Comparison of ENCODE assay signal across 2 cellular contexts in the genomic region with DNA sequence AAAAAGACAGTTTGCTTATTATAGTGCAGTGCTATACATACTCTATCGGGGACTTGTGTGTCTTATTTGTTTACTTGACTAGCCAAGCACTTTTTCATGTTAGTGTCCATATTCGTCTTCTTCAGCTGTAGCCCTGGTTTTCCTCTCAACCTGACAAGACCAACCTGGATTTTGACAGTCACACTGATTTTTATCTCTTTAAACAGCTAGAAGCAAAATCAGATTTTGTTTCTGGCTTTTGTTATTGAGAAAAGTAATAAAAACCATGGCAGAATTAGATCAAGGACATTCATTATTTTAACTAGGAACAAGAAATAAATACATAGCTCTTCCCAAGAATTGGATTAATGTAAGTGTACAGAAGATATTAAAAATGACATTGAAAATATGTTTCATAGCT.
TF ChIP-seq lines count a peak whose summit lies in the region.

No MANE protein-coding gene starts in this region.

TF ChIP-seq in GM23338, 12 proteins besides CTCF, POLR2A, EP300 and RAD21 (continued from another document):
- TF ChIP-seq, protein P1, sequence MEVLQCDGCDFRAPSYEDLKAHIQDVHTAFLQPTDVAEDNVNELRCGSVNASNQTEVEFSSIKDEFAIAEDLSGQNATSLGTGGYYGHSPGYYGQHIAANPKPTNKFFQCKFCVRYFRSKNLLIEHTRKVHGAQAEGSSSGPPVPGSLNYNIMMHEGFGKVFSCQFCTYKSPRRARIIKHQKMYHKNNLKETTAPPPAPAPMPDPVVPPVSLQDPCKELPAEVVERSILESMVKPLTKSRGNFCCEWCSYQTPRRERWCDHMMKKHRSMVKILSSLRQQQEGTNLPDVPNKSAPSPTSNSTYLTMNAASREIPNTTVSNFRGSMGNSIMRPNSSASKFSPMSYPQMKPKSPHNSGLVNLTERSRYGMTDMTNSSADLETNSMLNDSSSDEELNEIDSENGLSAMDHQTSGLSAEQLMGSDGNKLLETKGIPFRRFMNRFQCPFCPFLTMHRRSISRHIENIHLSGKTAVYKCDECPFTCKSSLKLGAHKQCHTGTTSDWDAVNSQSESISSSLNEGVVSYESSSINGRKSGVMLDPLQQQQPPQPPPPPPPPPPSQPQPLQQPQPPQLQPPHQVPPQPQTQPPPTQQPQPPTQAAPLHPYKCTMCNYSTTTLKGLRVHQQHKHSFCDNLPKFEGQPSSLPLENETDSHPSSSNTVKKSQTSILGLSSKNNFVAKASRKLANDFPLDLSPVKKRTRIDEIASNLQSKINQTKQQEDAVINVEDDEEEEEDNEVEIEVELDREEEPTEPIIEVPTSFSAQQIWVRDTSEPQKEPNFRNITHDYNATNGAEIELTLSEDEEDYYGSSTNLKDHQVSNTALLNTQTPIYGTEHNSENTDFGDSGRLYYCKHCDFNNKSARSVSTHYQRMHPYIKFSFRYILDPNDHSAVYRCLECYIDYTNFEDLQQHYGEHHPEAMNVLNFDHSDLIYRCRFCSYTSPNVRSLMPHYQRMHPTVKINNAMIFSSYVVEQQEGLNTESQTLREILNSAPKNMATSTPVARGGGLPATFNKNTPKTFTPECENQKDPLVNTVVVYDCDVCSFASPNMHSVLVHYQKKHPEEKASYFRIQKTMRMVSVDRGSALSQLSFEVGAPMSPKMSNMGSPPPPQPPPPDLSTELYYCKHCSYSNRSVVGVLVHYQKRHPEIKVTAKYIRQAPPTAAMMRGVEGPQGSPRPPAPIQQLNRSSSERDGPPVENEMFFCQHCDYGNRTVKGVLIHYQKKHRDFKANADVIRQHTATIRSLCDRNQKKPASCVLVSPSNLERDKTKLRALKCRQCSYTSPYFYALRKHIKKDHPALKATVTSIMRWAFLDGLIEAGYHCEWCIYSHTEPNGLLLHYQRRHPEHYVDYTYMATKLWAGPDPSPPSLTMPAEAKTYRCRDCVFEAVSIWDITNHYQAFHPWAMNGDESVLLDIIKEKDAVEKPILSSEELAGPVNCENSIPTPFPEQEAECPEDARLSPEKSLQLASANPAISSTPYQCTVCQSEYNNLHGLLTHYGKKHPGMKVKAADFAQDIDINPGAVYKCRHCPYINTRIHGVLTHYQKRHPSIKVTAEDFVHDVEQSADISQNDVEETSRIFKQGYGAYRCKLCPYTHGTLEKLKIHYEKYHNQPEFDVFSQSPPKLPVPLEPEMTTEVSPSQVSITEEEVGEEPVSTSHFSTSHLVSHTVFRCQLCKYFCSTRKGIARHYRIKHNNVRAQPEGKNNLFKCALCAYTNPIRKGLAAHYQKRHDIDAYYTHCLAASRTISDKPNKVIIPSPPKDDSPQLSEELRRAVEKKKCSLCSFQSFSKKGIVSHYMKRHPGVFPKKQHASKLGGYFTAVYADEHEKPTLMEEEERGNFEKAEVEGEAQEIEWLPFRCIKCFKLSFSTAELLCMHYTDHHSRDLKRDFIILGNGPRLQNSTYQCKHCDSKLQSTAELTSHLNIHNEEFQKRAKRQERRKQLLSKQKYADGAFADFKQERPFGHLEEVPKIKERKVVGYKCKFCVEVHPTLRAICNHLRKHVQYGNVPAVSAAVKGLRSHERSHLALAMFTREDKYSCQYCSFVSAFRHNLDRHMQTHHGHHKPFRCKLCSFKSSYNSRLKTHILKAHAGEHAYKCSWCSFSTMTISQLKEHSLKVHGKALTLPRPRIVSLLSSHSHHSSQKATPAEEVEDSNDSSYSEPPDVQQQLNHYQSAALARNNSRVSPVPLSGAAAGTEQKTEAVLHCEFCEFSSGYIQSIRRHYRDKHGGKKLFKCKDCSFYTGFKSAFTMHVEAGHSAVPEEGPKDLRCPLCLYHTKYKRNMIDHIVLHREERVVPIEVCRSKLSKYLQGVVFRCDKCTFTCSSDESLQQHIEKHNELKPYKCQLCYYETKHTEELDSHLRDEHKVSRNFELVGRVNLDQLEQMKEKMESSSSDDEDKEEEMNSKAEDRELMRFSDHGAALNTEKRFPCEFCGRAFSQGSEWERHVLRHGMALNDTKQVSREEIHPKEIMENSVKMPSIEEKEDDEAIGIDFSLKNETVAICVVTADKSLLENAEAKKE (CRISPR knock-in tag; IDR thresholded peaks at IDR 0.05) = no peak
- TF ChIP-seq, protein P2, sequence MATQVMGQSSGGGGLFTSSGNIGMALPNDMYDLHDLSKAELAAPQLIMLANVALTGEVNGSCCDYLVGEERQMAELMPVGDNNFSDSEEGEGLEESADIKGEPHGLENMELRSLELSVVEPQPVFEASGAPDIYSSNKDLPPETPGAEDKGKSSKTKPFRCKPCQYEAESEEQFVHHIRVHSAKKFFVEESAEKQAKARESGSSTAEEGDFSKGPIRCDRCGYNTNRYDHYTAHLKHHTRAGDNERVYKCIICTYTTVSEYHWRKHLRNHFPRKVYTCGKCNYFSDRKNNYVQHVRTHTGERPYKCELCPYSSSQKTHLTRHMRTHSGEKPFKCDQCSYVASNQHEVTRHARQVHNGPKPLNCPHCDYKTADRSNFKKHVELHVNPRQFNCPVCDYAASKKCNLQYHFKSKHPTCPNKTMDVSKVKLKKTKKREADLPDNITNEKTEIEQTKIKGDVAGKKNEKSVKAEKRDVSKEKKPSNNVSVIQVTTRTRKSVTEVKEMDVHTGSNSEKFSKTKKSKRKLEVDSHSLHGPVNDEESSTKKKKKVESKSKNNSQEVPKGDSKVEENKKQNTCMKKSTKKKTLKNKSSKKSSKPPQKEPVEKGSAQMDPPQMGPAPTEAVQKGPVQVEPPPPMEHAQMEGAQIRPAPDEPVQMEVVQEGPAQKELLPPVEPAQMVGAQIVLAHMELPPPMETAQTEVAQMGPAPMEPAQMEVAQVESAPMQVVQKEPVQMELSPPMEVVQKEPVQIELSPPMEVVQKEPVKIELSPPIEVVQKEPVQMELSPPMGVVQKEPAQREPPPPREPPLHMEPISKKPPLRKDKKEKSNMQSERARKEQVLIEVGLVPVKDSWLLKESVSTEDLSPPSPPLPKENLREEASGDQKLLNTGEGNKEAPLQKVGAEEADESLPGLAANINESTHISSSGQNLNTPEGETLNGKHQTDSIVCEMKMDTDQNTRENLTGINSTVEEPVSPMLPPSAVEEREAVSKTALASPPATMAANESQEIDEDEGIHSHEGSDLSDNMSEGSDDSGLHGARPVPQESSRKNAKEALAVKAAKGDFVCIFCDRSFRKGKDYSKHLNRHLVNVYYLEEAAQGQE (IDR thresholded peaks at IDR 0.05; ENCODE audit: unreplicated experiment) = no peak
- no peak for TF ChIP-seq CREB1 (CRISPR knock-in tag; IDR thresholded peaks at IDR 0.05; ENCODE audit: low read depth)

TF ChIP-seq in WTC11, 78 proteins besides CTCF, POLR2A, EP300 and RAD21 (continued from another document):
- TF ChIP-seq, protein P3, sequence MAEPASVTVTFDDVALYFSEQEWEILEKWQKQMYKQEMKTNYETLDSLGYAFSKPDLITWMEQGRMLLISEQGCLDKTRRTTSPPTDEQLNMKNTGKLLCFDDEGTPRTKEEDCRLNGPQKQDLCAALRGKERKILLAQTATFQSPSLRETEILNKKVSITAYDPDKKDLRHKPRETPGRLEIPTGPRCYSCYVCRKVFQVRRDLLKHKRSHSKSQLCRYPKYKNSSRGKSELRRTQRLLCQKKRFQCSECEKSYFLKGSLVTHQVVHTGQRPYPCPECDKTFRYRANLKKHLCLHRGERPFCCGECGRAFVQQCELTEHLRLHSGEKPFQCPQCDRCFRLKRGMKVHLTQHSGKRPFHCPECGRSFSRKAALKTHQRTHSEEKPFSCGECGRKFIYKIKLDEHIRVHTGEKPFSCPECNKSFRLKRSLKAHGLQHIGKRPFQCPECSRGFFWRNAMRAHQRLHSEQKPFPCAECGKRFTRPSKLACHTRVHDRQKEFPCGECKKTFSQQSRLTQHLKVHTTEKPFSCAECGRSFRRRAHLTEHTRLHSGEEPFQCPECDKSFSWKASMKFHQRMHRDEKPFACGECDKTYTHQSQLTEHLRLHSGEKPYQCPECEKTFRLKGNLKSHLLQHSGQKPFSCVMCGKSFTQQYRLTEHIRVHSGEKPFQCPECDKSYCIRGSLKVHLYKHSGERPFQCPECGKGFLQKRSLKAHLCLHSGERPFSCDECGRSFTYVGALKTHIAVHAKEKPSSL (CRISPR knock-in tag; conservative IDR thresholded peaks at IDR 0.05) = no peak
- TF ChIP-seq ZNF317 (CRISPR knock-in tag; IDR thresholded peaks at IDR 0.05; ENCODE audit: borderline replicate concordance, low read depth) (no peak), ZNF263 (CRISPR knock-in tag; IDR thresholded peaks at IDR 0.05; ENCODE audit: low read depth) (no peak), NFE2L1 (CRISPR knock-in tag; IDR thresholded peaks at IDR 0.05) (no peak), NR1H2 (CRISPR knock-in tag; IDR thresholded peaks at IDR 0.05) (no peak), OVOL2 (CRISPR knock-in tag; IDR thresholded peaks at IDR 0.05; ENCODE audit: borderline replicate concordance) (no peak), CBFB (CRISPR knock-in tag; IDR thresholded peaks at IDR 0.05; ENCODE audit: low read depth) (no peak), SOX15 (CRISPR knock-in tag; IDR thresholded peaks at IDR 0.05) (no peak)
- TF ChIP-seq, protein P4, sequence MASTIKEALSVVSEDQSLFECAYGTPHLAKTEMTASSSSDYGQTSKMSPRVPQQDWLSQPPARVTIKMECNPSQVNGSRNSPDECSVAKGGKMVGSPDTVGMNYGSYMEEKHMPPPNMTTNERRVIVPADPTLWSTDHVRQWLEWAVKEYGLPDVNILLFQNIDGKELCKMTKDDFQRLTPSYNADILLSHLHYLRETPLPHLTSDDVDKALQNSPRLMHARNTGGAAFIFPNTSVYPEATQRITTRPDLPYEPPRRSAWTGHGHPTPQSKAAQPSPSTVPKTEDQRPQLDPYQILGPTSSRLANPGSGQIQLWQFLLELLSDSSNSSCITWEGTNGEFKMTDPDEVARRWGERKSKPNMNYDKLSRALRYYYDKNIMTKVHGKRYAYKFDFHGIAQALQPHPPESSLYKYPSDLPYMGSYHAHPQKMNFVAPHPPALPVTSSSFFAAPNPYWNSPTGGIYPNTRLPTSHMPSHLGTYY (CRISPR knock-in tag; IDR thresholded peaks at IDR 0.05) = no peak
- TF ChIP-seq, protein P5, sequence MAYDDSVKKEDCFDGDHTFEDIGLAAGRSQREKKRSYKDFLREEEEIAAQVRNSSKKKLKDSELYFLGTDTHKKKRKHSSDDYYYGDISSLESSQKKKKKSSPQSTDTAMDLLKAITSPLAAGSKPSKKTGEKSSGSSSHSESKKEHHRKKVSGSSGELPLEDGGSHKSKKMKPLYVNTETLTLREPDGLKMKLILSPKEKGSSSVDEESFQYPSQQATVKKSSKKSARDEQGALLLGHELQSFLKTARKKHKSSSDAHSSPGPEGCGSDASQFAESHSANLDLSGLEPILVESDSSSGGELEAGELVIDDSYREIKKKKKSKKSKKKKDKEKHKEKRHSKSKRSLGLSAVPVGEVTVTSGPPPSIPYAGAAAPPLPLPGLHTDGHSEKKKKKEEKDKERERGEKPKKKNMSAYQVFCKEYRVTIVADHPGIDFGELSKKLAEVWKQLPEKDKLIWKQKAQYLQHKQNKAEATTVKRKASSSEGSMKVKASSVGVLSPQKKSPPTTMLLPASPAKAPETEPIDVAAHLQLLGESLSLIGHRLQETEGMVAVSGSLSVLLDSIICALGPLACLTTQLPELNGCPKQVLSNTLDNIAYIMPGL (CRISPR knock-in tag; IDR thresholded peaks at IDR 0.05) = no peak
- TF ChIP-seq, protein P6, sequence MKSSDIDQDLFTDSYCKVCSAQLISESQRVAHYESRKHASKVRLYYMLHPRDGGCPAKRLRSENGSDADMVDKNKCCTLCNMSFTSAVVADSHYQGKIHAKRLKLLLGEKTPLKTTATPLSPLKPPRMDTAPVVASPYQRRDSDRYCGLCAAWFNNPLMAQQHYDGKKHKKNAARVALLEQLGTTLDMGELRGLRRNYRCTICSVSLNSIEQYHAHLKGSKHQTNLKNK (CRISPR knock-in tag; IDR thresholded peaks at IDR 0.05) = no peak
- TF ChIP-seq, protein P7, sequence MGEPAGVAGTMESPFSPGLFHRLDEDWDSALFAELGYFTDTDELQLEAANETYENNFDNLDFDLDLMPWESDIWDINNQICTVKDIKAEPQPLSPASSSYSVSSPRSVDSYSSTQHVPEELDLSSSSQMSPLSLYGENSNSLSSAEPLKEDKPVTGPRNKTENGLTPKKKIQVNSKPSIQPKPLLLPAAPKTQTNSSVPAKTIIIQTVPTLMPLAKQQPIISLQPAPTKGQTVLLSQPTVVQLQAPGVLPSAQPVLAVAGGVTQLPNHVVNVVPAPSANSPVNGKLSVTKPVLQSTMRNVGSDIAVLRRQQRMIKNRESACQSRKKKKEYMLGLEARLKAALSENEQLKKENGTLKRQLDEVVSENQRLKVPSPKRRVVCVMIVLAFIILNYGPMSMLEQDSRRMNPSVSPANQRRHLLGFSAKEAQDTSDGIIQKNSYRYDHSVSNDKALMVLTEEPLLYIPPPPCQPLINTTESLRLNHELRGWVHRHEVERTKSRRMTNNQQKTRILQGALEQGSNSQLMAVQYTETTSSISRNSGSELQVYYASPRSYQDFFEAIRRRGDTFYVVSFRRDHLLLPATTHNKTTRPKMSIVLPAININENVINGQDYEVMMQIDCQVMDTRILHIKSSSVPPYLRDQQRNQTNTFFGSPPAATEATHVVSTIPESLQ (CRISPR knock-in tag; IDR thresholded peaks at IDR 0.05) = no peak
- TF ChIP-seq, protein P8, sequence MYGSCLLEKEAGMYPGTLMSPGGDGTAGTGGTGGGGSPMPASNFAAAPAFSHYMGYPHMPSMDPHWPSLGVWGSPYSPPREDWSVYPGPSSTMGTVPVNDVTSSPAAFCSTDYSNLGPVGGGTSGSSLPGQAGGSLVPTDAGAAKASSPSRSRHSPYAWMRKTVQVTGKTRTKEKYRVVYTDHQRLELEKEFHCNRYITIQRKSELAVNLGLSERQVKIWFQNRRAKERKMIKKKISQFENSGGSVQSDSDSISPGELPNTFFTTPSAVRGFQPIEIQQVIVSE (CRISPR knock-in tag; IDR thresholded peaks at IDR 0.05; ENCODE audit: borderline replicate concordance) = no peak
